9 cellular contexts compared by ENCODE assay signal in genomic region chr16:25256821-25257503, GRCh38. TPM values are rescaled to one million over a fixed set of nuclear protein-coding genes. Genes with fewer than 3 reads are reported as not detected.
A peak's percentile ranks its signal among the peaks of the same experiment; 100 is the strongest.
DNase-seq lines count a peak whose midpoint lies in the region; ATAC-seq, FAIRE-seq and TF ChIP-seq lines count a peak whose summit lies in the region.
"Had no signal": no experiment of that assay in that cellular context is flagged by ENCODE, and none has a peak within 500 bp of the region (broad histone marks: within the 10 kb centered on the region; RNA-seq: fewer than 3 reads in every experiment).

No MANE protein-coding gene starts in this region.

- ATAC-seq in GM18907 (IDR thresholded peaks at IDR 0.05; ENCODE audit: unreplicated experiment): peak; percentile 14
- ATAC-seq in right cardiac atrium: peak in 1 of 2 donors; percentile 3
- ATAC-seq in gastrocnemius medialis: peak in 1 of 2 donors; percentile 1
- ATAC-seq in GM21367 (IDR thresholded peaks at IDR 0.05; ENCODE audit: unreplicated experiment): no peak

- TF ChIP-seq POLR2A in gastrocnemius medialis (IDR thresholded peaks at IDR 0.05) (no peak), GM12892 (IDR thresholded peaks at IDR 0.05; ENCODE audit: low read depth, low read length) (no peak)

- TF ChIP-seq CTCF in BE2C (IDR thresholded peaks at IDR 0.05; ENCODE audit: low read depth, low read length) (peak; percentile 25), gastrocnemius medialis (IDR thresholded peaks at IDR 0.05 in 4 of 5, conservative IDR thresholded peaks at IDR 0.05 in 1 of 5) (no peak)

- no peak for FAIRE-seq in GM12892 (lab: Jason Lieb, UNC)

- H3K27me3 ChIP-seq in BE2C (no peaks in the 10 kb centered on the region), right cardiac atrium (ENCODE audit: control insufficient read depth, insufficient read depth) (no peaks in the 10 kb centered on the region), gastrocnemius medialis (no peaks in the 10 kb centered on the region)

- no peak overlapping the region for H3K27ac ChIP-seq in right cardiac atrium (ENCODE audit: low read length)
- H3K27ac ChIP-seq in gastrocnemius medialis: peak overlapping the region; percentile 90 to 99 (median 98)

- peak; percentile 48 for DNase-seq in BE2C
- peak; percentile 18 for DNase-seq in activated CD8-positive, alpha-beta memory T cell treated with anti-CD3 and anti-CD28 coated beads, Interleukin-2, amount 50 U/mL, for 4 hours
- peak in 1 of 3 donors; percentile 43 for DNase-seq in right cardiac atrium
- no peak for DNase-seq in gastrocnemius medialis
- no peak for DNase-seq in GM12892 (ENCODE audit: insufficient read length)

- no peaks in the 10 kb centered on the region for H3K9me3 ChIP-seq in BE2C
- no peaks in the 10 kb centered on the region for H3K9me3 ChIP-seq in right cardiac atrium (ENCODE audit: control insufficient read depth, low read length)
- H3K9me3 ChIP-seq in gastrocnemius medialis: no peaks in the 10 kb centered on the region

- intact Hi-C loops in right cardiac atrium (cut with DNase I) (no loop called here), gastrocnemius medialis (cut with DNase I; ENCODE audit: low total_unique reads) (loop anchor here (5.0 to 10.0 kb wide), 4 partner anchors 150 to 715 kb away; no protein-coding TSS in a partner anchor)

- H3K4me3 ChIP-seq in BE2C (ENCODE audit: low read depth, low read length) (peak overlapping the region; percentile 97), right cardiac atrium (ENCODE audit: low read length) (peak overlapping the region; percentile 63), gastrocnemius medialis (peak overlapping the region; percentile 79 to 93 (median 90))

- in situ Hi-C loops in gastrocnemius medialis (cut with MboI; ENCODE audit: low sequenced_read_pairs in 4 of 4): loop anchor here in 2 of 4 donors (25.0 kb wide), 1 partner anchor 720 kb away; the partner anchor contains the start of gene RBBP6 (in 2 of the 2)

- H3K36me3 ChIP-seq in BE2C: peaks cover 11% of the 10 kb centered on the region
- peaks cover 0 to 27% of the 10 kb centered on the region in 2 donors for H3K36me3 ChIP-seq in gastrocnemius medialis

- WGBS in right cardiac atrium: under 1% methylated on average over 26 of the region's 26 CpGs

- H3K4me1 ChIP-seq in BE2C (peaks cover 3% of the 10 kb centered on the region), right cardiac atrium (ENCODE audit: control insufficient read depth, insufficient read depth, low read length) (peaks cover 2% of the 10 kb centered on the region), gastrocnemius medialis (peaks cover 36 to 49% of the 10 kb centered on the region in 2 donors)

- no peak for TF ChIP-seq EP300 in Ishikawa (IDR thresholded peaks at IDR 0.05; ENCODE audit: borderline replicate concordance)

- TF ChIP-seq RAD21 in Ishikawa (IDR thresholded peaks at IDR 0.05; ENCODE audit: low read depth): no peak

TF ChIP-seq in Ishikawa, 13 proteins besides CTCF, POLR2A, EP300 and RAD21:
- no peak for TF ChIP-seq MAX (IDR thresholded peaks at IDR 0.05)
- TF ChIP-seq TEAD4 (IDR thresholded peaks at IDR 0.05): no peak
- TF ChIP-seq CEBPB (IDR thresholded peaks at IDR 0.05): no peak
- peak; percentile 36; the same call in 1 of the 2 replicates for TF ChIP-seq EGR1 (IDR thresholded peaks at IDR 0.05)
- TF ChIP-seq ZBTB7A (IDR thresholded peaks at IDR 0.05; ENCODE audit: low read depth): no peak
- no peak for TF ChIP-seq TCF12 (IDR thresholded peaks at IDR 0.05; ENCODE audit: low read depth)

RNA-seq across cellular contexts. Expression of gene ZKSCAN2, which starts 0.7 kb away (rescaled TPM):
- 6.1 TPM for polyA plus RNA-seq in BE2C (2012; ENCODE audit: insufficient read depth, insufficient read length, low read depth)
- total RNA-seq in right cardiac atrium: 1 to 10 TPM; 4.9 to 5.9 (median 5.4) TPM
- 1.7 TPM for polyA plus RNA-seq in right cardiac atrium
- total RNA-seq in gastrocnemius medialis: 1 to 10 TPM; 2.9 to 6.9 (median 5.2) TPM
- polyA plus RNA-seq in GM12892 (2012; ENCODE audit: missing spikeins): 2.3 TPM

RNA-seq across cellular contexts. Expression of gene AQP8, which starts 40.2 kb away (rescaled TPM):
- not detected for polyA plus RNA-seq in BE2C (2012; ENCODE audit: insufficient read depth, insufficient read length, low read depth)
- total RNA-seq in right cardiac atrium (not detected), gastrocnemius medialis (1 to 10 TPM in 1 of 4 donors, not detected in 3; 1.2 TPM)
- polyA plus RNA-seq in right cardiac atrium: not detected
- polyA plus RNA-seq in GM12892 (2012; ENCODE audit: missing spikeins): not detected
- total RNA-seq: T-helper 1 cell treated with Interleukin-12 subunit alpha and Interleukin-12 subunit beta and Interleukin-4 antibody, amounts not matched to agents 30 ng/mL and 1 ng/mL, for 36 hours had no signal

Comparison
In these comparisons a context has a peak if more than half of its experiments do, and no peak if none do; other contexts are left out.
1. DNase-seq: peak in BE2C (single experiment) and activated CD8-positive, alpha-beta memory T cell treated with anti-CD3 and anti-CD28 coated beads, Interleukin-2, amount 50 U/mL, for 4 hours (single experiment); none in gastrocnemius medialis (0 of 2) and GM12892 (single experiment).
2. Peak in every context shown above with its lines, with median percentiles within 50 percentile points of each other: H3K4me3 ChIP-seq.